ENCODE assay signal across 1 cellular context in genomic region chr22:37601203-37601539, GRCh38.
TF ChIP-seq lines count a peak whose summit lies in the region.

No MANE protein-coding gene starts in this region.

TF ChIP-seq in GM12891, 5 proteins besides CTCF, POLR2A, EP300 and RAD21:
- TF ChIP-seq POLR2AphosphoS5 (IDR thresholded peaks at IDR 0.05; ENCODE audit: low read depth, low read length) (no peak), SPI1 (IDR thresholded peaks at IDR 0.05; ENCODE audit: low read depth, low read length) (no peak), POU2F2 (IDR thresholded peaks at IDR 0.05; ENCODE audit: low read depth, low read length) (no peak), PAX5 (IDR thresholded peaks at IDR 0.05; ENCODE audit: insufficient read depth, low read length, severe bottlenecking) (no peak), TAF1 (IDR thresholded peaks at IDR 0.05; ENCODE audit: low read depth, low read length) (no peak)
